Comparison of ENCODE assay signal across 9 cellular contexts in the genomic region with DNA sequence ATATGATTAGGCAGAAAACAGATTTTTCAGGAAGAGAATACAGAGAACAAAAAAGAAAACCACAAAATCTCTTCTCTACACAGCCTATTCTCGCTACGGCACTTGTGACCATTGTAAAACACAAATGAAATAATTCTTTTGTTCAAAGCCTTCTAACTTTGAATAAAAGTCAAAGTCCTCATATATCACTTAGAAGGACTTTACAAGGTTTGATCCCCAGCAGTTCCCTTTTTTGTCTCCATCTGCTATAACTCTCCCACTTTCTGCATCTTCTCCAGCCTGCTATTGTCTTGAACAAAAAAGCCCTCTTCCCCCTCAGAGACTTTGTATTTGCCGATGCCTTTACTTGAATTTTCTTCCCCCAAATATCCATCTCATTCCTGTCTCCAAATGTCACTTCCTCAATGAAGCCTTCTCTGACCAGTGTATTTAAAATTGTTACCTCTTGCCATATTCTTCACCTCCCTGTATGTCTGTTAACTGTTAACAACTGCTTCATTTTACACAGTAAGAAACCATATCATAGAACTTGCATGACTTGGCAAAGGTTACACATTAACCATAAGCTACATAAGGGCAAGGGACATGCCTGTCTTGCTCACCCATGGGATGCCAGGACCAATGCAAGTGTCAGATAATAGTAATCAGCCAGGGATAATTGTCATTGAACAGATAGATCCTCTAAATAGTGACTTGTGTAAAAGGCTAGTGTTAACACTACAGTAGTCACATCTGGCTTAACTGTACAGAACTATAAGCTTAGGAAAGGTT.
DNase-seq lines count a peak whose midpoint lies in the region; ATAC-seq, FAIRE-seq and TF ChIP-seq lines count a peak whose summit lies in the region.
"Had no signal": no experiment of that assay in that cellular context is flagged by ENCODE, and none has a peak within 500 bp of the region (broad histone marks: within the 10 kb centered on the region; RNA-seq: fewer than 3 reads in every experiment).

No MANE protein-coding gene starts in this region.

- POLR2A ChIA-PET in GM12878 (lab: Charles Lee): no interaction called here

- H3K9ac ChIP-seq in GM12878 (ENCODE audit: control insufficient read depth, insufficient read depth, low read length): no peak overlapping the region
- H3K9ac ChIP-seq: KMS-11 had no signal

- H3K79me2 ChIP-seq in GM12878 (ENCODE audit: control insufficient read depth, insufficient read depth, low read length): no peaks in the 10 kb centered on the region

- SMC1A ChIA-PET in GM12878 (lab: Charles Lee; ENCODE audit: uncharacterized antibody, unreplicated experiment): interaction anchor here (0.7 to 1.3 kb wide), 5 partner anchors 17 to 91 kb away, joined by 3 to 5 read pairs (median 3); no protein-coding TSS in a partner anchor

- peaks cover 0 to 16% of the 10 kb centered on the region in 2 experiments; a peak in 2 of 4 replicates for H3K36me3 ChIP-seq in GM12878 (ENCODE audit: control insufficient read depth in 2 of 2, insufficient read depth in 2 of 2, low read length in 1 of 2)

- DNase-seq in GM12878 (ENCODE audit: low read depth, low spot score) (no peak), NCI-H1105 treated with DMSO at 0.1 percent for 48 hours (lab: John Stamatoyannopoulos, UW) (no peak), NK-92 (lab: John Stamatoyannopoulos, UW; ENCODE audit: unreplicated experiment) (no peak), NCI-H2196 (lab: John Stamatoyannopoulos, UW; ENCODE audit: unreplicated experiment) (no peak), NCI-H82 treated with DMSO at 0.1 percent for 48 hours (lab: John Stamatoyannopoulos, UW; ENCODE audit: unreplicated experiment) (no peak)

- 97% methylated on average over 3 of the region's 3 CpGs for WGBS in GM12878 (ENCODE audit: insufficient coverage, insufficient replicate concordance, low lambda C conversion rate, missing lambda C conversion rate)

- in situ Hi-C loops in GM12878 (cut with MboI): no loop called here

- no peak for TF ChIP-seq RAD21 in GM12878 (IDR thresholded peaks at IDR 0.05; ENCODE audit: insufficient read depth, low read depth, low read length)

- peak overlapping the region in 1 of 3 experiments; percentile 1 for H3K4me3 Mint-ChIP-seq in nephron

- H3K4me1 Mint-ChIP-seq in nephron: peaks cover 25% of the 10 kb centered on the region

- H3K27me3 ChIP-seq in GM12878 (replicated peaks in 1 of 2; ENCODE audit: control insufficient read depth in 2 of 2, insufficient read depth in 2 of 2, low read length in 1 of 2): no peaks in the 10 kb centered on the region

- no peaks in the 10 kb centered on the region for H4K20me1 ChIP-seq in GM12878 (ENCODE audit: control insufficient read depth, insufficient read depth)

- H3K27ac Mint-ChIP-seq in nephron: peak overlapping the region; percentile 71 to 85 (median 74)

- H3K4me3 ChIP-seq in GM12878: no peak overlapping the region

- intact Hi-C loops in GM12878 (cut with micrococcal nuclease; ENCODE audit: unreplicated experiment): no loop called here

- H2AFZ ChIP-seq in GM12878 (ENCODE audit: control insufficient read depth, low read depth, low read length): no peak overlapping the region

- peaks cover 36% of the 10 kb centered on the region for H3K36me3 Mint-ChIP-seq in nephron (ENCODE audit: low read depth)

- H3K9me3 Mint-ChIP-seq in nephron: no peaks in the 10 kb centered on the region

- no peak for TF ChIP-seq EP300 in GM12878 (IDR thresholded peaks at IDR 0.05; ENCODE audit: borderline replicate concordance in 1 of 2, control insufficient read depth in 1 of 2, low read depth in 2 of 2, low read length in 2 of 2)

- H3K27me3 Mint-ChIP-seq in nephron (ENCODE audit: low read depth): no peaks in the 10 kb centered on the region

- no peak overlapping the region for H3K4me2 ChIP-seq in GM12878 (ENCODE audit: control insufficient read depth, insufficient read depth)
- H3K4me2 ChIP-seq: KMS-11 had no signal

- no peak for TF ChIP-seq POLR2A in GM12878 (IDR thresholded peaks at IDR 0.05; ENCODE audit: low read depth, low read length)

- no peak for FAIRE-seq in GM12878 (lab: Jason Lieb, UNC)

- BruUV-seq in GM12878 (replicated peaks; lab: Mats Ljungman, UMichigan): no TSS peak

- RAD21 ChIA-PET in GM12878 (lab: Charles Lee; ENCODE audit: unreplicated experiment): interaction anchor here (0.6 to 1.3 kb wide), 3 partner anchors 16 to 90 kb away, joined by 3 read pairs; no protein-coding TSS in a partner anchor

- H3K9me3 ChIP-seq in GM12878 (replicated peaks; ENCODE audit: control insufficient read depth, insufficient read depth, low read length): no peaks in the 10 kb centered on the region; the same call in 1 of the 3 replicates

- peak; percentile 64 for ATAC-seq in GM18517 (IDR thresholded peaks at IDR 0.05; ENCODE audit: unreplicated experiment)
- ATAC-seq in HG03060 (IDR thresholded peaks at IDR 0.05; ENCODE audit: low read depth, unreplicated experiment): peak; percentile 86
- ATAC-seq in GM12878: peak; percentile 90

- CTCF ChIA-PET in GM12878 (lab: Yijun Ruan, JAX): interaction anchor here (1.0 kb wide), 1 partner anchor 21 kb away, joined by 4 read pairs; no protein-coding TSS in a partner anchor

- no peak overlapping the region for H3K27ac ChIP-seq in GM12878 (ENCODE audit: control insufficient read depth, insufficient read depth)
- H3K27ac ChIP-seq: KMS-11 had no signal

- no peaks in the 10 kb centered on the region for H3K4me1 ChIP-seq in GM12878 (ENCODE audit: control insufficient read depth, insufficient read depth, low read length)

- TF ChIP-seq CTCF in GM12878 (IDR thresholded peaks at IDR 0.05 in 2 of 3, conservative IDR thresholded peaks at IDR 0.05 in 1 of 3; ENCODE audit: control insufficient read depth in 2 of 3, extremely low read depth in 1 of 3, insufficient read depth in 1 of 3, low read depth in 3 of 3, low read length in 3 of 3) (no peak), nephron (IDR thresholded peaks at IDR 0.05; ENCODE audit: unreplicated experiment in 3 of 3) (no peak)

TF ChIP-seq in GM12878, 131 proteins besides CTCF, POLR2A, EP300 and RAD21:
- TF ChIP-seq, protein P1, sequence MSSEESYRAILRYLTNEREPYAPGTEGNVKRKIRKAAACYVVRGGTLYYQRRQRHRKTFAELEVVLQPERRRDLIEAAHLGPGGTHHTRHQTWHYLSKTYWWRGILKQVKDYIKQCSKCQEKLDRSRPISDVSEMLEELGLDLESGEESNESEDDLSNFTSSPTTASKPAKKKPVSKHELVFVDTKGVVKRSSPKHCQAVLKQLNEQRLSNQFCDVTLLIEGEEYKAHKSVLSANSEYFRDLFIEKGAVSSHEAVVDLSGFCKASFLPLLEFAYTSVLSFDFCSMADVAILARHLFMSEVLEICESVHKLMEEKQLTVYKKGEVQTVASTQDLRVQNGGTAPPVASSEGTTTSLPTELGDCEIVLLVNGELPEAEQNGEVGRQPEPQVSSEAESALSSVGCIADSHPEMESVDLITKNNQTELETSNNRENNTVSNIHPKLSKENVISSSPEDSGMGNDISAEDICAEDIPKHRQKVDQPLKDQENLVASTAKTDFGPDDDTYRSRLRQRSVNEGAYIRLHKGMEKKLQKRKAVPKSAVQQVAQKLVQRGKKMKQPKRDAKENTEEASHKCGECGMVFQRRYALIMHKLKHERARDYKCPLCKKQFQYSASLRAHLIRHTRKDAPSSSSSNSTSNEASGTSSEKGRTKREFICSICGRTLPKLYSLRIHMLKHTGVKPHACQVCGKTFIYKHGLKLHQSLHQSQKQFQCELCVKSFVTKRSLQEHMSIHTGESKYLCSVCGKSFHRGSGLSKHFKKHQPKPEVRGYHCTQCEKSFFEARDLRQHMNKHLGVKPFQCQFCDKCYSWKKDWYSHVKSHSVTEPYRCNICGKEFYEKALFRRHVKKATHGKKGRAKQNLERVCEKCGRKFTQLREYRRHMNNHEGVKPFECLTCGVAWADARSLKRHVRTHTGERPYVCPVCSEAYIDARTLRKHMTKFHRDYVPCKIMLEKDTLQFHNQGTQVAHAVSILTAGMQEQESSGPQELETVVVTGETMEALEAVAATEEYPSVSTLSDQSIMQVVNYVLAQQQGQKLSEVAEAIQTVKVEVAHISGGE (CRISPR knock-in tag; IDR thresholded peaks at IDR 0.05): no peak
- TF ChIP-seq SPI1 (IDR thresholded peaks at IDR 0.05; ENCODE audit: borderline replicate concordance, insufficient read depth, low read depth, low read length): 0 out of 2 replicates have a peak, but pooled peaks have one; percentile 21
